Comparison of ENCODE assay signal across 15 cellular contexts in the genomic region with DNA sequence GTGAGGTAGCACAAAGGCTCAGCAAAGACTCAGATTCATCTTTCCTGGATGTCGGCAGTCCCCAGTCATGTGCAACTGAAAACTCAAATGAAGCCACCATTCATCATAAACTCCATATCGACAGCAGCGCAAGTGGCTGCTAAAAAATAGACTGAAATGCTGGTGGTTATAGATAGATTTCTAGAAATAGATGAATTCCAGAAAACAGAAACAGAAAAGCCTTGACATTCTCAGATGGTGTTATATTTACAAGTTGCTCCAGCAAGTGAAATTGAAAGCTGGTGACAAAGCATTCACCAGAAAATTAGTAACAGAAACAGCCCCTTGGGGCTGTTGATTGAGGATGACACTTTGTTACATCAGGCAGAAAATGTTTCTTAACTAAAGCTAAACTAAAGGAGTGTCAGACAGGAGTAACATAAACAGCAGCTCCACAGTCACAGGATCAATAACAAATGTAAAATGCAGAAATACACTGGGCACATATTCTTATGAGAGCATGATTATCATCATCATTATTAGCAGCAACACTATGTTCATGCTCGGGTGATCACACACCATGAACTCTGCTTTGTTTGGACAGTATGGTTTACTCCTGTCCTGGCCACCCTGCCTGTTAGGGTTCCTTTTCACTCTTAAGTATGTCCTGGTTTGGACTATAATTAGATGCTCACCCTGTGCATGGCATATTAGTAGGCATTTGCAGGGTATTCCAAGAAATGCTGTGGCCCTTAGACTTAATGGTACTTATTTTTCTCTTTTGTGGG. TPM values are rescaled to one million over a fixed set of nuclear protein-coding genes. Genes with fewer than 3 reads are reported as not detected.
DNase-seq lines count a peak whose midpoint lies in the region; ATAC-seq lines count a peak whose summit lies in the region.
"Had no signal": no experiment of that assay in that cellular context is flagged by ENCODE, and none has a peak within 500 bp of the region (broad histone marks: within the 10 kb centered on the region; RNA-seq: fewer than 3 reads in every experiment).

No MANE protein-coding gene starts in this region.

- H3K9me3 Mint-ChIP-seq in stimulated activated effector memory CD8-positive, alpha-beta T cell treated with anti-CD3 and anti-CD28 coated beads, Interleukin-12 subunit alpha, Interleukin-12 subunit beta, amount 100 ng/mL, for 72 hours = no peaks in the 10 kb centered on the region

- H3K36me3 Mint-ChIP-seq in stimulated activated effector memory CD8-positive, alpha-beta T cell treated with anti-CD3 and anti-CD28 coated beads, Interleukin-12 subunit alpha, Interleukin-12 subunit beta, amount 100 ng/mL, for 72 hours = no peaks in the 10 kb centered on the region

- no peaks in the 10 kb centered on the region for H3K4me1 Mint-ChIP-seq in stimulated activated effector memory CD8-positive, alpha-beta T cell treated with anti-CD3 and anti-CD28 coated beads, Interleukin-12 subunit alpha, Interleukin-12 subunit beta, amount 100 ng/mL, for 72 hours

- DNase-seq in DMS53 (lab: John Stamatoyannopoulos, UW) = peak; percentile 2
- DNase-seq in DMS53 treated with DMSO at 0.1 percent for 48 hours (lab: John Stamatoyannopoulos, UW; ENCODE audit: unreplicated experiment) = no peak
- no peak for DNase-seq in stimulated activated effector memory CD8-positive, alpha-beta T cell treated with anti-CD3 and anti-CD28 coated beads, Interleukin-12 subunit alpha, Interleukin-12 subunit beta, amount 100 ng/mL, for 72 hours (ENCODE audit: low spot score in 2 of 2)
- DNase-seq in A172 (ENCODE audit: low spot score) = no peak
- no peak for DNase-seq in dedifferentiated amniotic fluid mesenchymal stem cell (ENCODE audit: extremely low spot score)
- DNase-seq in HPDE6-E6E7 (ENCODE audit: extremely low spot score) = no peak
- DNase-seq: activated T-cell treated with anti-CD3 and anti-CD28 coated beads, Interleukin-2, amount 50 U/mL, for 48 hours; brain microvascular endothelial cell; Caco-2; HCEC 1CT; lower lobe of right lung; occipital lobe had no signal

- ATAC-seq in GM21737 (IDR thresholded peaks at IDR 0.05; ENCODE audit: unreplicated experiment) = peak; percentile 77
- peak; percentile 93 for ATAC-seq in HG03196 (IDR thresholded peaks at IDR 0.05; ENCODE audit: unreplicated experiment)
- ATAC-seq in stimulated activated effector memory CD8-positive, alpha-beta T cell treated with anti-CD3 and anti-CD28 coated beads, Interleukin-12 subunit alpha, Interleukin-12 subunit beta, amount 100 ng/mL, for 72 hours = peak; percentile 51
- ATAC-seq: lower lobe of right lung had no signal

- no peak overlapping the region for H3K4me3 Mint-ChIP-seq in stimulated activated effector memory CD8-positive, alpha-beta T cell treated with anti-CD3 and anti-CD28 coated beads, Interleukin-12 subunit alpha, Interleukin-12 subunit beta, amount 100 ng/mL, for 72 hours

- H3K27ac Mint-ChIP-seq in stimulated activated effector memory CD8-positive, alpha-beta T cell treated with anti-CD3 and anti-CD28 coated beads, Interleukin-12 subunit alpha, Interleukin-12 subunit beta, amount 100 ng/mL, for 72 hours = no peak overlapping the region

RNA-seq across cellular contexts. Expression of a gene that starts 36.4 kb away (rescaled TPM):
- total RNA-seq in A172 (2014; rRNA removed; shearing (Covaris generic)) = not detected in 2 replicates
- total RNA-seq: Caco-2, endothelial cell of umbilical vein had no signal
